In genomic region chr1:71304125-71304524, GRCh38 we compare ENCODE assay signal across 13 cellular contexts.
"Had no signal": no experiment of that assay in that cellular context is flagged by ENCODE, and none has a peak within 500 bp of the region (broad histone marks: within the 10 kb centered on the region; RNA-seq: fewer than 3 reads in every experiment).

No MANE protein-coding gene starts in this region.

- H3K36me3 ChIP-seq: neutrophil, spleen, transverse colon had no signal

- H3K36me3 Mint-ChIP-seq: activated CD4-positive, alpha-beta memory T cell treated with anti-CD3 and anti-CD28 coated beads for 36 hours; naive thymus-derived CD8-positive, alpha-beta T cell; stimulated activated memory B cell treated with anti-CD40 and anti-IgM and Interleukin-4, amounts not matched to agents 10 μg/mL and 1 μg/mL and 100 μg/mL, for 72 hours had no signal

- H3K4me1 Mint-ChIP-seq: naive thymus-derived CD8-positive, alpha-beta T cell; stimulated activated memory B cell treated with anti-CD40 and anti-IgM and Interleukin-4, amounts not matched to agents 10 μg/mL and 1 μg/mL and 100 μg/mL, for 72 hours had no signal

- H3K27me3 Mint-ChIP-seq: activated CD4-positive, alpha-beta memory T cell treated with anti-CD3 and anti-CD28 coated beads for 36 hours; naive thymus-derived CD8-positive, alpha-beta T cell; stimulated activated memory B cell treated with anti-CD40 and anti-IgM and Interleukin-4, amounts not matched to agents 10 μg/mL and 1 μg/mL and 100 μg/mL, for 72 hours had no signal

- DNase-seq: activated CD4-positive, alpha-beta memory T cell treated with anti-CD3 and anti-CD28 coated beads for 36 hours; activated naive CD4-positive, alpha-beta T cell; aorta; dorsolateral prefrontal cortex; mucosa of descending colon; naive thymus-derived CD8-positive, alpha-beta T cell; right cardiac atrium; spleen; stimulated activated CD4-positive, alpha-beta T cell treated with anti-CD3 and anti-CD28 coated beads, Interleukin-1b, Interleukin-23, amount 100 ng/mL, for 48 hours; transverse colon had no signal

- H3K4me1 ChIP-seq: spleen, transverse colon had no signal

- H3K4me3 ChIP-seq: dorsolateral prefrontal cortex, mucosa of descending colon, spleen, transverse colon had no signal

- H3K9me3 ChIP-seq: mucosa of descending colon, neutrophil, spleen, transverse colon had no signal

- H3K27ac ChIP-seq: dorsolateral prefrontal cortex, neutrophil, spleen, transverse colon had no signal

- ATAC-seq: activated CD4-positive, CD25-positive, alpha-beta regulatory T cell treated with anti-CD3 and anti-CD28 coated beads, Interleukin-2, amount 50 U/mL, for 24 hours; mucosa of descending colon; naive thymus-derived CD8-positive, alpha-beta T cell; right cardiac atrium; stimulated activated memory B cell treated with anti-CD40 and anti-IgM and Interleukin-4, amounts not matched to agents 10 μg/mL and 1 μg/mL and 100 μg/mL, for 72 hours had no signal

- H3K27ac Mint-ChIP-seq: activated CD4-positive, alpha-beta memory T cell treated with anti-CD3 and anti-CD28 coated beads for 36 hours; naive thymus-derived CD8-positive, alpha-beta T cell; stimulated activated memory B cell treated with anti-CD40 and anti-IgM and Interleukin-4, amounts not matched to agents 10 μg/mL and 1 μg/mL and 100 μg/mL, for 72 hours had no signal

- H3K27me3 ChIP-seq: dorsolateral prefrontal cortex, neutrophil, spleen, transverse colon had no signal

- H3K4me3 Mint-ChIP-seq: activated CD4-positive, alpha-beta memory T cell treated with anti-CD3 and anti-CD28 coated beads for 36 hours; naive thymus-derived CD8-positive, alpha-beta T cell; stimulated activated memory B cell treated with anti-CD40 and anti-IgM and Interleukin-4, amounts not matched to agents 10 μg/mL and 1 μg/mL and 100 μg/mL, for 72 hours had no signal
